ENCODE assay signal across 1 cellular context in genomic region chr20:51862796-51863195, GRCh38.
TF ChIP-seq lines count a peak whose summit lies in the region.

No MANE protein-coding gene starts in this region.

TF ChIP-seq in WTC11, 78 proteins besides CTCF, POLR2A, EP300 and RAD21 (continued from another document):
- TF ChIP-seq AFF4 (CRISPR knock-in tag; IDR thresholded peaks at IDR 0.05; ENCODE audit: borderline replicate concordance) (no peak), EMX1 (CRISPR knock-in tag; IDR thresholded peaks at IDR 0.05) (no peak), HMGA2 (CRISPR knock-in tag; IDR thresholded peaks at IDR 0.05) (no peak), TCF7 (CRISPR knock-in tag; IDR thresholded peaks at IDR 0.05; ENCODE audit: low read depth) (no peak), SOX15 (CRISPR knock-in tag; IDR thresholded peaks at IDR 0.05) (no peak), ATF6 (CRISPR knock-in tag; IDR thresholded peaks at IDR 0.05) (no peak)
